In genomic region chr2:64296150-64296500, GRCh38 we compare ENCODE assay signal across 16 cellular contexts.
A peak's percentile ranks its signal among the peaks of the same experiment; 100 is the strongest.
DNase-seq lines count a peak whose midpoint lies in the region; TF ChIP-seq lines count a peak whose summit lies in the region.
"Had no signal": no experiment of that assay in that cellular context is flagged by ENCODE, and none has a peak within 500 bp of the region (broad histone marks: within the 10 kb centered on the region; RNA-seq: fewer than 3 reads in every experiment).

No MANE protein-coding gene starts in this region.

- no peaks in the 10 kb centered on the region for H3K4me1 Mint-ChIP-seq in activated CD4-positive, alpha-beta T cell treated with anti-CD3 and anti-CD28 coated beads, Interleukin-2, amount 10 ng/mL, durations not matched to agents 7 days and 5 days

- H3K27me3 Mint-ChIP-seq in activated CD4-positive, alpha-beta T cell treated with anti-CD3 and anti-CD28 coated beads, Interleukin-2, amount 10 ng/mL, durations not matched to agents 7 days and 5 days = peaks cover 13% of the 10 kb centered on the region

- peaks cover 2% of the 10 kb centered on the region for H3K9me3 Mint-ChIP-seq in activated CD4-positive, alpha-beta T cell treated with anti-CD3 and anti-CD28 coated beads, Interleukin-2, amount 10 ng/mL, durations not matched to agents 7 days and 5 days
- H3K9me3 Mint-ChIP-seq: endodermal cell had no signal

- H3K27ac ChIP-seq in coronary artery = no peak overlapping the region
- H3K27ac ChIP-seq: body of pancreas, GM23248, heart left ventricle, left lung, vagina had no signal

- intact Hi-C loops in posterior cingulate gyrus (cut with DNase I) = no loop called here

- DNase-seq in activated CD4-positive, alpha-beta T cell treated with anti-CD3 and anti-CD28 coated beads for 48 hours = peak; percentile 58
- DNase-seq in activated CD4-positive, alpha-beta T cell treated with anti-CD3 and anti-CD28 coated beads, Interleukin-2, amount 10 ng/mL, durations not matched to agents 7 days and 5 days = no peak
- no peak for DNase-seq in HEK293T (ENCODE audit: extremely low spot score)
- peak; percentile 43 for DNase-seq in cerebellar cortex (ENCODE audit: low spot score)
- peak; percentile 30 to 97 (median 82) for DNase-seq in posterior cingulate gyrus
- DNase-seq in coronary artery (ENCODE audit: low spot score) = no peak
- DNase-seq in iPS-NIHi11 (ENCODE audit: low spot score) = no peak
- DNase-seq in H4 (ENCODE audit: low spot score) = no peak
- DNase-seq: body of pancreas, GM23248, heart left ventricle, left lung, SHP77 had no signal

- H3K36me3 Mint-ChIP-seq in activated CD4-positive, alpha-beta T cell treated with anti-CD3 and anti-CD28 coated beads, Interleukin-2, amount 10 ng/mL, durations not matched to agents 7 days and 5 days (ENCODE audit: low read depth) = no peaks in the 10 kb centered on the region

- no peak overlapping the region for H3K27ac Mint-ChIP-seq in activated CD4-positive, alpha-beta T cell treated with anti-CD3 and anti-CD28 coated beads, Interleukin-2, amount 10 ng/mL, durations not matched to agents 7 days and 5 days
- H3K27ac Mint-ChIP-seq: endodermal cell had no signal

- TF ChIP-seq CTCF in coronary artery (IDR thresholded peaks at IDR 0.05) = no peak

- no peak overlapping the region for H3K4me3 ChIP-seq in coronary artery
- H3K4me3 ChIP-seq: body of pancreas, GM23248, heart left ventricle, left lung, vagina had no signal

- CTCF ChIA-PET in activated CD4-positive, alpha-beta T cell treated with anti-CD3 and anti-CD28 coated beads, Interleukin-2, amount 10 ng/mL, durations not matched to agents 7 days and 5 days (lab: Charles Lee) = interaction anchor here (0.5 to 3.5 kb wide), 11 partner anchors 8 to 248 kb away, joined by 3 to 18 read pairs (median 4); no protein-coding TSS in a partner anchor
- CTCF ChIA-PET in HEK293T (lab: Yijun Ruan, JAX) = no interaction called here

- POLR2A ChIA-PET in activated CD4-positive, alpha-beta T cell treated with anti-CD3 and anti-CD28 coated beads, Interleukin-2, amount 10 ng/mL, durations not matched to agents 7 days and 5 days (lab: Charles Lee) = no interaction called here
- POLR2A ChIA-PET in HEK293T (lab: Yijun Ruan, JAX) = no interaction called here

- no peak overlapping the region for H3K4me3 Mint-ChIP-seq in activated CD4-positive, alpha-beta T cell treated with anti-CD3 and anti-CD28 coated beads, Interleukin-2, amount 10 ng/mL, durations not matched to agents 7 days and 5 days
- H3K4me3 Mint-ChIP-seq: endodermal cell, neural crest cell had no signal

TF ChIP-seq in HEK293T, 16 proteins besides CTCF, POLR2A, EP300 and RAD21:
- TF ChIP-seq NFRKB (IDR thresholded peaks at IDR 0.05) (no peak), L3MBTL2 (conservative IDR thresholded peaks at IDR 0.05) (peak; percentile 63)

Comparison
In these comparisons a context has a peak if more than half of its experiments do, and no peak if none do; other contexts are left out.
1. DNase-seq: peak in activated CD4-positive, alpha-beta T cell treated with anti-CD3 and anti-CD28 coated beads for 48 hours (single experiment), cerebellar cortex (single experiment) and posterior cingulate gyrus (10 of 10); none in activated CD4-positive, alpha-beta T cell treated with anti-CD3 and anti-CD28 coated beads, Interleukin-2, amount 10 ng/mL, durations not matched to agents 7 days and 5 days (single experiment), HEK293T (single experiment), coronary artery (single experiment), iPS-NIHi11 (single experiment) and H4 (single experiment).